ENCODE assay signal across 13 cellular contexts in the genomic region with DNA sequence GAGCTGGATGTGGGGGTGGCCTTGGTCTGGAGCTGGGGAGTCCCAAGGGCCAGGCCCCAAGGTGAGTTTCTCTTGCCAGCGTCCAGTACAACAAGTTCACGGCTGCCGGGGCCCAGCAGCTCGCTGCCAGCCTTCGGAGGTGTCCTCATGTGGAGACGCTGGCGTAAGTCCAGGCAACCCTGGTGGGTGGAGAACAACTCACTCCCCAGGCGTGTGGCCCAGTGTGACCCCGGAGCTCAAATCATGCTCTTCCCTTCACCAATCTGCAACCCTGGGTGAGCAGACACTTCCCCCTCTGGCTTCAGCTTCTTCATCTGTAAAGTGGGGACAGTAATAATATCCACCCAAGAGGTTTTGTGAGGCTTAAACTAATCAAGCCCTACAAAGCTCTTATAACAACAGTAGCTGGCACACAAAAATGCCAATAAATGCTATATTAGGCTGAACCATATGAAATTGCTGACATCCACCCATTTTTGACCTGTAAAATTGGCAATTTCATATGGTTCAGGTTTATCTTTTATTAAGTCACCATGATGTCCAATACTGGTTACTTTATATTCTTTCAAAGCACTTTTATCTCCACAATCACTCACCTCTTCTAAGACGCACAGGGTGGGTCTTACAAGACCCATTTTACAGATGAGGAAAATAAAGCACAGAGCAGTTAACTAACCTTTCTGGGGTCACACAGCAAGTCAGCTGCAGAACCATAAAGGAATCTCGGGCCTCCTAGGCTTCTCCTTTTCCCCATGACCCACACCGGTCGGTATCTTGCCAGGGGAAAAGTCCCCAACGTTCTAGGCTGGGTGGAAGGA. TPM values are rescaled to one million over a fixed set of nuclear protein-coding genes. Genes with fewer than 3 reads are reported as not detected.
DNase-seq lines count a peak whose midpoint lies in the region; ATAC-seq, FAIRE-seq and TF ChIP-seq lines count a peak whose summit lies in the region.
"Had no signal": no experiment of that assay in that cellular context is flagged by ENCODE, and none has a peak within 500 bp of the region (broad histone marks: within the 10 kb centered on the region; RNA-seq: fewer than 3 reads in every experiment).

No MANE protein-coding gene starts in this region.

- no peaks in the 10 kb centered on the region for H3K4me1 Mint-ChIP-seq in MCF 10A (ENCODE audit: insufficient read depth, unreplicated experiment)
- peaks cover 52% of the 10 kb centered on the region for H3K4me1 Mint-ChIP-seq in stimulated activated memory B cell treated with anti-CD40 and anti-IgM and Interleukin-4, amounts not matched to agents 10 μg/mL and 1 μg/mL and 100 μg/mL, for 72 hours

- H3K4me1 ChIP-seq in kidney (ENCODE audit: control insufficient read depth in 1 of 2, insufficient read depth in 1 of 2, low read depth in 1 of 2, low read length in 2 of 2): peaks cover 18 to 26% of the 10 kb centered on the region in 2 donors
- H3K4me1 ChIP-seq in Peyer's patch: peaks cover 0 to 25% (median 2%) of the 10 kb centered on the region in 4 donors

- ATAC-seq in stimulated activated memory B cell treated with anti-CD40 and anti-IgM and Interleukin-4, amounts not matched to agents 10 μg/mL and 1 μg/mL and 100 μg/mL, for 72 hours: no peak
- ATAC-seq: body of pancreas, SK-N-SH treated with all-trans-retinoic acid at 6 μM for 48 hours had no signal

- H3K9me3 Mint-ChIP-seq in MCF 10A (ENCODE audit: unreplicated experiment): no peaks in the 10 kb centered on the region
- H3K9me3 Mint-ChIP-seq in stimulated activated memory B cell treated with anti-CD40 and anti-IgM and Interleukin-4, amounts not matched to agents 10 μg/mL and 1 μg/mL and 100 μg/mL, for 72 hours: no peaks in the 10 kb centered on the region
- H3K9me3 Mint-ChIP-seq: nephron progenitor cell had no signal

- no peak overlapping the region for H3K9ac ChIP-seq in kidney (ENCODE audit: low read length in 2 of 2)

- peaks cover 5 to 13% of the 10 kb centered on the region in 2 donors for H3K36me3 ChIP-seq in kidney (ENCODE audit: control insufficient read depth in 1 of 2, insufficient read depth in 2 of 2, low read length in 2 of 2)
- H3K36me3 ChIP-seq in Peyer's patch: peaks cover 0 to 34% (median 0%) of the 10 kb centered on the region in 3 donors

- FAIRE-seq in kidney (lab: Jason Lieb, UNC): no peak

- CTCF ChIA-PET in MCF 10A (lab: Yijun Ruan, JAX): interaction anchor here (0.8 to 2.1 kb wide), 6 partner anchors 10 to 408 kb away, joined by 3 to 7 read pairs (median 4); partner anchors contain the start of gene NUBP1

- no peak for TF ChIP-seq POLR2A in Peyer's patch (IDR thresholded peaks at IDR 0.05)

- peak; percentile 45 for DNase-seq in ELR (ENCODE audit: low read depth)
- DNase-seq in MCF 10A (ENCODE audit: unreplicated experiment): peak; percentile 54
- no peak for DNase-seq in kidney
- DNase-seq in AML-193 (lab: John Stamatoyannopoulos, UW): no peak
- no peak for DNase-seq in activated naive CD4-positive, alpha-beta T cell treated with anti-CD3 and anti-CD28 coated beads, Interleukin-2, amount 50 U/mL, for 16 hours
- DNase-seq in Peyer's patch: no peak
- DNase-seq in NCI-H526 treated with DMSO at 0.1 percent for 48 hours (lab: John Stamatoyannopoulos, UW): no peak
- DNase-seq: H7, NCI-H1694 treated with DMSO at 0.1 percent for 48 hours, nephron progenitor cell had no signal

- no peaks in the 10 kb centered on the region for H3K27me3 ChIP-seq in Peyer's patch
- H3K27me3 ChIP-seq: body of pancreas had no signal

- BruUV-seq in MCF 10A (replicated peaks; lab: Mats Ljungman, UMichigan): no TSS peak

- peaks cover 6% of the 10 kb centered on the region for H3K36me3 Mint-ChIP-seq in MCF 10A (ENCODE audit: insufficient read depth, unreplicated experiment)
- H3K36me3 Mint-ChIP-seq in stimulated activated memory B cell treated with anti-CD40 and anti-IgM and Interleukin-4, amounts not matched to agents 10 μg/mL and 1 μg/mL and 100 μg/mL, for 72 hours: peaks cover 74% of the 10 kb centered on the region

- POLR2A ChIA-PET in MCF 10A (lab: Yijun Ruan, JAX): interaction anchor here (0.5 kb wide), 1 partner anchor 408 kb away, joined by 6 read pairs; no protein-coding TSS in a partner anchor

- TF ChIP-seq CTCF in MCF 10A (IDR thresholded peaks at IDR 0.05; ENCODE audit: unreplicated experiment): no peak
- no peak for TF ChIP-seq CTCF in kidney (IDR thresholded peaks at IDR 0.05; ENCODE audit: borderline replicate concordance, extremely low read depth, insufficient read depth)
- TF ChIP-seq CTCF in Peyer's patch (IDR thresholded peaks at IDR 0.05): no peak

- intact Hi-C loops in MCF 10A (cut with micrococcal nuclease): no loop called here
- intact Hi-C loops in kidney (cut with DNase I): no loop called here

- H3K4me3 ChIP-seq in kidney (ENCODE audit: low read length in 2 of 2): no peak overlapping the region
- H3K4me3 ChIP-seq in Peyer's patch: no peak overlapping the region
- H3K4me3 ChIP-seq: body of pancreas had no signal

- no peak overlapping the region for H3K4me3 Mint-ChIP-seq in MCF 10A (ENCODE audit: unreplicated experiment)
- H3K4me3 Mint-ChIP-seq in stimulated activated memory B cell treated with anti-CD40 and anti-IgM and Interleukin-4, amounts not matched to agents 10 μg/mL and 1 μg/mL and 100 μg/mL, for 72 hours: no peak overlapping the region
- H3K4me3 Mint-ChIP-seq: nephron progenitor cell had no signal

- no peak overlapping the region for H3K27ac Mint-ChIP-seq in MCF 10A (ENCODE audit: low read depth, unreplicated experiment)
- H3K27ac Mint-ChIP-seq in stimulated activated memory B cell treated with anti-CD40 and anti-IgM and Interleukin-4, amounts not matched to agents 10 μg/mL and 1 μg/mL and 100 μg/mL, for 72 hours: peak overlapping the region; percentile 53
- H3K27ac Mint-ChIP-seq: nephron progenitor cell had no signal

- no peaks in the 10 kb centered on the region for H3K9me3 ChIP-seq in kidney (ENCODE audit: control insufficient read depth in 1 of 2, low read length in 2 of 2)
- H3K9me3 ChIP-seq in Peyer's patch: no peaks in the 10 kb centered on the region
- H3K9me3 ChIP-seq: body of pancreas had no signal

- H3K27ac ChIP-seq in kidney (ENCODE audit: low read depth in 2 of 2, low read length in 2 of 2): peak overlapping the region; percentile 7 to 52
- H3K27ac ChIP-seq in Peyer's patch: no peak overlapping the region
- H3K27ac ChIP-seq: body of pancreas had no signal

- H3K27me3 Mint-ChIP-seq in MCF 10A (ENCODE audit: insufficient read depth, unreplicated experiment): no peaks in the 10 kb centered on the region
- H3K27me3 Mint-ChIP-seq in stimulated activated memory B cell treated with anti-CD40 and anti-IgM and Interleukin-4, amounts not matched to agents 10 μg/mL and 1 μg/mL and 100 μg/mL, for 72 hours: no peaks in the 10 kb centered on the region

RNA-seq across cellular contexts. Expression of gene DEXI, which starts 19.7 kb away (rescaled TPM):
- total RNA-seq in MCF 10A (2022): 21.6 and 24.1 TPM in 2 replicates
- total RNA-seq in kidney: 31.0 TPM
- polyA plus RNA-seq in kidney (ENCODE audit: insufficient read depth, low read depth, low replicate concordance): 46.2 TPM
- total RNA-seq in Peyer's patch: 10 to 100 TPM; 39.8 to 69.3 (median 60.9) TPM

RNA-seq across cellular contexts. Expression of gene CLEC16A, which starts 21.8 kb away (rescaled TPM):
- total RNA-seq in MCF 10A (2022): 29.1 and 32.4 TPM in 2 replicates
- total RNA-seq in kidney: 51.9 TPM
- 10.8 TPM for polyA plus RNA-seq in kidney (ENCODE audit: insufficient read depth, low read depth, low replicate concordance)
- total RNA-seq in Peyer's patch: 100 to 1,000 TPM in 1 of 4 donors, 10 to 100 TPM in 3; 37.8 to 139 (median 64.3) TPM

RNA-seq across cellular contexts. Expression of gene CIITA, which starts 45.5 kb away (rescaled TPM):
- total RNA-seq in MCF 10A (2022): 0.12 TPM in 1 of 2 replicates, not detected in the other
- total RNA-seq in kidney: 50.5 TPM
- 8.3 TPM for polyA plus RNA-seq in kidney (ENCODE audit: insufficient read depth, low read depth, low replicate concordance)
- 100 to 1,000 TPM in 1 of 4 donors, 10 to 100 TPM in 3; 27.7 to 107 (median 60.9) TPM for total RNA-seq in Peyer's patch
- total RNA-seq: H7 had no signal

Comparison
In these comparisons a context has a peak if more than half of its experiments do, and no peak if none do; other contexts are left out.
1. DNase-seq: peak in ELR (single experiment) and MCF 10A (single experiment); none in kidney (single experiment), AML-193 (0 of 2), activated naive CD4-positive, alpha-beta T cell treated with anti-CD3 and anti-CD28 coated beads, Interleukin-2, amount 50 U/mL, for 16 hours (single experiment), Peyer's patch (0 of 3) and NCI-H526 treated with DMSO at 0.1 percent for 48 hours (single experiment).
2. H3K27ac ChIP-seq: peak in kidney (2 of 2); none in Peyer's patch (0 of 4).
3. RNA of gene CIITA, which starts 45.5 kb away (total RNA-seq): 27.7 to 107 TPM in Peyer's patch and 50.5 TPM in kidney (single experiment); 0.12 TPM in MCF 10A; every median in the first group is over 10 times any median in the second.